20 cellular contexts compared by ENCODE assay signal in the genomic region with DNA sequence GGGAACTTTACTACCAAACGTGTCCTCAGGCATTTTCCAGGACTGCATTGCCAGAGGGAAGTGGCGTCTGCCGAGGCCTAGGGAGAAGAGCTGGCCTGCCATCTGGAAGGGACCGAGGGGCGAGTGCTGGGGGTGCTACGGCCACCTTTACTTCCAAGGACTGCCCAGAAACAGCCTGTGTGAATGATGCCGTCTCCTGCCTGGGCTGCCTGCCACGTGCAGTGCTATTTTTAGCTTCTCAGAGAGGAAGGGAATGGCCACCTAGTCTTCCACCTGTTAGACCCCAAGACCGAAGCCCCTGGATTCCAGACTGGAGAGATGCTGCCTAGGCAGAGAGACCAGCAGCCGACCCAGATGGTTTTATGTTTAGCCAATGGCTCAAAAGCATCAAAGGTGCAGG. TPM values are rescaled to one million over a fixed set of nuclear protein-coding genes. Genes with fewer than 3 reads are reported as not detected.
DNase-seq lines count a peak whose midpoint lies in the region; ATAC-seq and TF ChIP-seq lines count a peak whose summit lies in the region.
"Had no signal": no experiment of that assay in that cellular context is flagged by ENCODE, and none has a peak within 500 bp of the region (broad histone marks: within the 10 kb centered on the region; RNA-seq: fewer than 3 reads in every experiment).

No MANE protein-coding gene starts in this region.

- peaks cover 56% of the 10 kb centered on the region for H3K36me3 Mint-ChIP-seq in activated naive CD4-positive, alpha-beta T cell treated with anti-CD3 and anti-CD28 coated beads, Interleukin-2, amount 10 ng/mL, durations not matched to agents 7 days and 5 days
- H3K36me3 Mint-ChIP-seq in Calu3 (ENCODE audit: insufficient read depth, unreplicated experiment), result peaks cover 43% of the 10 kb centered on the region
- peaks cover 23% of the 10 kb centered on the region for H3K36me3 Mint-ChIP-seq in activated T-helper 1 cell treated with anti-CD3 and anti-CD28 coated beads, Interleukin-12 subunit alpha, Interleukin-12 subunit beta, Interleukin-2, Interleukin-4 antibody, amounts not matched to agents 30 ng/mL and 10 ng/mL and 1 ng/mL, durations not matched to agents 14 hours and 24 hours and 36 hours (ENCODE audit: low read depth)

- DNase-seq in activated naive CD4-positive, alpha-beta T cell treated with anti-CD3 and anti-CD28 coated beads, Interleukin-2, amount 10 ng/mL, durations not matched to agents 7 days and 5 days, result no peak
- DNase-seq in activated naive CD4-positive, alpha-beta T cell (lab: John Stamatoyannopoulos, UW), result no peak
- DNase-seq in Calu3, result no peak
- peak; percentile 69 for DNase-seq in cerebellum (ENCODE audit: low spot score)
- DNase-seq in osteoblast (ENCODE audit: insufficient read length, low spot score, missing footprints), result peak; percentile 2
- DNase-seq in activated T-helper 1 cell treated with anti-CD3 and anti-CD28 coated beads, Interleukin-12 subunit alpha, Interleukin-12 subunit beta, Interleukin-2, Interleukin-4 antibody, amounts not matched to agents 30 ng/mL and 10 ng/mL and 1 ng/mL, durations not matched to agents 14 hours and 24 hours and 36 hours (ENCODE audit: low spot score), result no peak
- no peak for DNase-seq in esophagus squamous epithelium (lab: John Stamatoyannopoulos, UW)
- DNase-seq: DMS 273 treated with DMSO at 0.1 percent for 48 hours, DND-41, H7, KG1, NCI-H1092, NCI-H1436, NCI-H187 treated with DMSO at 0.1 percent for 48 hours, NCI-H2107, PC-9, RPMI8226, SHP77 treated with DMSO at 0.1 percent for 48 hours had no signal

- no peak for ATAC-seq in HG03108 (IDR thresholded peaks at IDR 0.05; ENCODE audit: unreplicated experiment)

- intact Hi-C loops in Calu3 (cut with micrococcal nuclease; ENCODE audit: unreplicated experiment), result loop anchor here (10.0 kb wide), 1 partner anchor 59 kb away; the partner anchor contains the start of gene MTSS2
- intact Hi-C loops in activated T-helper 1 cell treated with anti-CD3 and anti-CD28 coated beads, Interleukin-12 subunit alpha, Interleukin-12 subunit beta, Interleukin-2, Interleukin-4 antibody, amounts not matched to agents 30 ng/mL and 10 ng/mL and 1 ng/mL, durations not matched to agents 14 hours and 24 hours and 36 hours (cut with micrococcal nuclease), result no loop called here
- intact Hi-C loops in esophagus squamous epithelium (cut with DNase I), result no loop called here

- H3K4me3 ChIP-seq in osteoblast (ENCODE audit: insufficient read depth, low read length) (no peak overlapping the region), esophagus squamous epithelium (no peak overlapping the region)
- H3K4me3 ChIP-seq: PC-9 had no signal

- H3K9me3 Mint-ChIP-seq in activated naive CD4-positive, alpha-beta T cell treated with anti-CD3 and anti-CD28 coated beads, Interleukin-2, amount 10 ng/mL, durations not matched to agents 7 days and 5 days, result peaks cover 6% of the 10 kb centered on the region
- H3K9me3 Mint-ChIP-seq in Calu3 (ENCODE audit: low read depth, unreplicated experiment), result peaks cover 4% of the 10 kb centered on the region
- H3K9me3 Mint-ChIP-seq in activated T-helper 1 cell treated with anti-CD3 and anti-CD28 coated beads, Interleukin-12 subunit alpha, Interleukin-12 subunit beta, Interleukin-2, Interleukin-4 antibody, amounts not matched to agents 30 ng/mL and 10 ng/mL and 1 ng/mL, durations not matched to agents 14 hours and 24 hours and 36 hours, result no peaks in the 10 kb centered on the region

- H3K4me1 Mint-ChIP-seq in activated naive CD4-positive, alpha-beta T cell treated with anti-CD3 and anti-CD28 coated beads, Interleukin-2, amount 10 ng/mL, durations not matched to agents 7 days and 5 days, result peaks cover 93% of the 10 kb centered on the region
- H3K4me1 Mint-ChIP-seq in Calu3 (ENCODE audit: low read depth, unreplicated experiment), result peaks cover 36% of the 10 kb centered on the region
- H3K4me1 Mint-ChIP-seq in activated T-helper 1 cell treated with anti-CD3 and anti-CD28 coated beads, Interleukin-12 subunit alpha, Interleukin-12 subunit beta, Interleukin-2, Interleukin-4 antibody, amounts not matched to agents 30 ng/mL and 10 ng/mL and 1 ng/mL, durations not matched to agents 14 hours and 24 hours and 36 hours (ENCODE audit: low read depth), result peaks cover 51% of the 10 kb centered on the region

- no TSS peak for BruUV-seq in Calu3 (replicated peaks; lab: Mats Ljungman, UMichigan)

- H3K27me3 ChIP-seq in osteoblast (ENCODE audit: insufficient read depth, low read length) (no peaks in the 10 kb centered on the region), esophagus squamous epithelium (no peaks in the 10 kb centered on the region)

- WGBS in esophagus squamous epithelium, 2 donors, result 86 to 88% methylated on average over 4 to 7 of the region's 10 CpGs

- no peak overlapping the region for H3K4me3 Mint-ChIP-seq in activated naive CD4-positive, alpha-beta T cell treated with anti-CD3 and anti-CD28 coated beads, Interleukin-2, amount 10 ng/mL, durations not matched to agents 7 days and 5 days
- no peak overlapping the region for H3K4me3 Mint-ChIP-seq in Calu3 (ENCODE audit: low read depth, unreplicated experiment)
- H3K4me3 Mint-ChIP-seq in activated T-helper 1 cell treated with anti-CD3 and anti-CD28 coated beads, Interleukin-12 subunit alpha, Interleukin-12 subunit beta, Interleukin-2, Interleukin-4 antibody, amounts not matched to agents 30 ng/mL and 10 ng/mL and 1 ng/mL, durations not matched to agents 14 hours and 24 hours and 36 hours, result no peak overlapping the region
- H3K4me3 Mint-ChIP-seq: B cell had no signal

- H3K36me3 ChIP-seq in osteoblast (ENCODE audit: insufficient read depth, low read length), result peaks cover 14% of the 10 kb centered on the region
- peaks cover 0 to 51% (median 3%) of the 10 kb centered on the region in 3 donors for H3K36me3 ChIP-seq in esophagus squamous epithelium

- no peak for TF ChIP-seq POLR2A in esophagus squamous epithelium (IDR thresholded peaks at IDR 0.05)

- no peaks in the 10 kb centered on the region for H3K27me3 Mint-ChIP-seq in activated naive CD4-positive, alpha-beta T cell treated with anti-CD3 and anti-CD28 coated beads, Interleukin-2, amount 10 ng/mL, durations not matched to agents 7 days and 5 days
- H3K27me3 Mint-ChIP-seq in Calu3 (ENCODE audit: unreplicated experiment), result no peaks in the 10 kb centered on the region
- H3K27me3 Mint-ChIP-seq in activated T-helper 1 cell treated with anti-CD3 and anti-CD28 coated beads, Interleukin-12 subunit alpha, Interleukin-12 subunit beta, Interleukin-2, Interleukin-4 antibody, amounts not matched to agents 30 ng/mL and 10 ng/mL and 1 ng/mL, durations not matched to agents 14 hours and 24 hours and 36 hours (ENCODE audit: insufficient read depth), result no peaks in the 10 kb centered on the region
- H3K27me3 Mint-ChIP-seq: B cell had no signal

- peaks cover 40% of the 10 kb centered on the region for H3K4me1 ChIP-seq in osteoblast (ENCODE audit: insufficient read depth, low read length)
- H3K4me1 ChIP-seq in esophagus squamous epithelium, result peaks cover 29 to 62% (median 33%) of the 10 kb centered on the region in 3 donors

- CTCF ChIA-PET in activated naive CD4-positive, alpha-beta T cell treated with anti-CD3 and anti-CD28 coated beads, Interleukin-2, amount 10 ng/mL, durations not matched to agents 7 days and 5 days (lab: Charles Lee), result no interaction called here
- CTCF ChIA-PET in Calu3 (lab: Charles Lee), result no interaction called here

- H4K20me1 ChIP-seq in osteoblast (ENCODE audit: insufficient read depth, low read length), result no peaks in the 10 kb centered on the region

- H2AFZ ChIP-seq in osteoblast (ENCODE audit: low read length), result no peak overlapping the region
- H2AFZ ChIP-seq: PC-9 had no signal

- H3K79me2 ChIP-seq in osteoblast (ENCODE audit: insufficient read depth, low read length), result peaks cover 15% of the 10 kb centered on the region

- H3K27ac Mint-ChIP-seq in activated naive CD4-positive, alpha-beta T cell treated with anti-CD3 and anti-CD28 coated beads, Interleukin-2, amount 10 ng/mL, durations not matched to agents 7 days and 5 days, result peak overlapping the region; percentile 62
- H3K27ac Mint-ChIP-seq in Calu3 (ENCODE audit: unreplicated experiment), result peak overlapping the region; percentile 59
- no peak overlapping the region for H3K27ac Mint-ChIP-seq in activated T-helper 1 cell treated with anti-CD3 and anti-CD28 coated beads, Interleukin-12 subunit alpha, Interleukin-12 subunit beta, Interleukin-2, Interleukin-4 antibody, amounts not matched to agents 30 ng/mL and 10 ng/mL and 1 ng/mL, durations not matched to agents 14 hours and 24 hours and 36 hours
- H3K27ac Mint-ChIP-seq: B cell had no signal

- TF ChIP-seq CTCF in Calu3 (IDR thresholded peaks at IDR 0.05; ENCODE audit: unreplicated experiment) (no peak), osteoblast (IDR thresholded peaks at IDR 0.05; ENCODE audit: extremely low read depth, low read depth, low read length) (no peak), esophagus squamous epithelium (IDR thresholded peaks at IDR 0.05) (no peak)

- H3K4me2 ChIP-seq in osteoblast (ENCODE audit: insufficient read depth, low read length), result no peak overlapping the region
- H3K4me2 ChIP-seq: PC-9 had no signal

- H3K27ac ChIP-seq in osteoblast (ENCODE audit: low read depth, low read length), result no peak overlapping the region
- no peak overlapping the region for H3K27ac ChIP-seq in esophagus squamous epithelium
- H3K27ac ChIP-seq: PC-9 had no signal

- H3K9me3 ChIP-seq in osteoblast (ENCODE audit: low read depth, low read length) (no peaks in the 10 kb centered on the region), esophagus squamous epithelium (no peaks in the 10 kb centered on the region)

RNA-seq across cellular contexts. Expression of gene VAC14, which starts 57.2 kb away (rescaled TPM):
- total RNA-seq in Calu3 (2022) (60.7 and 63.8 TPM in 2 replicates), cerebellum (22.9 TPM), osteoblast (72.7 and 83.7 TPM in 2 replicates), esophagus squamous epithelium (10 to 100 TPM; 18.6 to 32.2 (median 25.9) TPM)
- 36.6 and 37.5 TPM in 2 replicates for total RNA-seq in activated T-helper 1 cell treated with anti-CD3 and anti-CD28 coated beads, Interleukin-12 subunit alpha, Interleukin-12 subunit beta, Interleukin-2, Interleukin-4 antibody, amounts not matched to agents 30 ng/mL and 10 ng/mL and 1 ng/mL, durations not matched to agents 14 hours and 24 hours and 36 hours

RNA-seq across cellular contexts. Expression of gene MTSS2, which starts 57.9 kb away (rescaled TPM):
- total RNA-seq in Calu3 (2022) (27.1 and 28.3 TPM in 2 replicates), cerebellum (49.0 TPM), osteoblast (54.2 and 56.5 TPM in 2 replicates), esophagus squamous epithelium (10 to 100 TPM; 15.5 to 39.7 (median 27.5) TPM)
- total RNA-seq in activated T-helper 1 cell treated with anti-CD3 and anti-CD28 coated beads, Interleukin-12 subunit alpha, Interleukin-12 subunit beta, Interleukin-2, Interleukin-4 antibody, amounts not matched to agents 30 ng/mL and 10 ng/mL and 1 ng/mL, durations not matched to agents 14 hours and 24 hours and 36 hours, result 2.0 and 3.5 TPM in 2 replicates

Comparison
In these comparisons a context has a peak if more than half of its experiments do, and no peak if none do; other contexts are left out.
1. DNase-seq: peak in cerebellum (single experiment) and osteoblast (single experiment); none in activated naive CD4-positive, alpha-beta T cell treated with anti-CD3 and anti-CD28 coated beads, Interleukin-2, amount 10 ng/mL, durations not matched to agents 7 days and 5 days (single experiment), activated naive CD4-positive, alpha-beta T cell (0 of 4), Calu3 (single experiment), activated T-helper 1 cell treated with anti-CD3 and anti-CD28 coated beads, Interleukin-12 subunit alpha, Interleukin-12 subunit beta, Interleukin-2, Interleukin-4 antibody, amounts not matched to agents 30 ng/mL and 10 ng/mL and 1 ng/mL, durations not matched to agents 14 hours and 24 hours and 36 hours (single experiment) and esophagus squamous epithelium (single experiment).